In the genomic region with DNA sequence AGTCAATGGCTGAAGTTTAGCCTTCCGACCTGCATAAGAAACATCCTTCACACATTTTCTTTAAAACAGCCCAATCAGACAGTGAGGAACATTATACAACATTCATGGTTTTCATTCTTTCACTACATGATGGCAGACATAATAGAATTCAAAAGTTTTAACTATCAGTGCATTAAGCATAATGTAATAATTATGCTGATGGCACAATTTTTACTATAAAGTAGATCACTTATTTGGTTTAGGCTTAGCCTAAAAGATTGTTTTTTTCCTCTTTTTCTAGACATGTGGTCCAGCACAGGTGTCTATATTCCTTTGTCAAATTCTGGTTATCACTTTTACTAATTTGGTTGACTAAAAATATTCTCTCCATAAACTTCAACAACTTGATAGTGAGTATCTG, we compare ENCODE assay signal across 30 cellular contexts. TPM values are rescaled to one million over a fixed set of nuclear protein-coding genes. Genes with fewer than 3 reads are reported as not detected.
"Had no signal": no experiment of that assay in that cellular context is flagged by ENCODE, and none has a peak within 500 bp of the region (broad histone marks: within the 10 kb centered on the region; RNA-seq: fewer than 3 reads in every experiment).

No MANE protein-coding gene starts in this region.

- H3K9me3 ChIP-seq: gastrocnemius medialis, heart left ventricle had no signal

- H3K36me3 Mint-ChIP-seq: activated naive CD8-positive, alpha-beta T cell had no signal

- H3K36me3 ChIP-seq: brain microvascular endothelial cell, gastrocnemius medialis, heart left ventricle had no signal

- H3K27ac ChIP-seq: brain microvascular endothelial cell, coronary artery, dorsolateral prefrontal cortex, foreskin keratinocyte, gastrocnemius medialis, heart left ventricle had no signal

- H3K27ac Mint-ChIP-seq: activated CD8-positive, alpha-beta T cell treated with anti-CD3 and anti-CD28 coated beads for 36 hours; activated naive CD8-positive, alpha-beta T cell; activated T-helper 17 cell treated with anti-CD3 and anti-CD28 coated beads, Interleukin-2, amount 50 U/mL, for 72 hours; dendritic cell treated with granulocyte-macrophage colony-stimulating factor and Interleukin-4, amounts not matched to agents 40 ng/mL and 50 ng/mL, for 4 days; endodermal cell had no signal

- H3K27me3 ChIP-seq: brain microvascular endothelial cell, dorsolateral prefrontal cortex, foreskin keratinocyte, gastrocnemius medialis, heart left ventricle had no signal

- H3K4me1 Mint-ChIP-seq: activated T-helper 17 cell treated with anti-CD3 and anti-CD28 coated beads, Interleukin-2, amount 50 U/mL, for 72 hours; central memory CD8-positive, alpha-beta T cell had no signal

- H3K4me3 Mint-ChIP-seq: activated CD8-positive, alpha-beta T cell treated with anti-CD3 and anti-CD28 coated beads for 36 hours; activated naive CD8-positive, alpha-beta T cell; activated T-cell treated with anti-CD3 and anti-CD28 coated beads, Interleukin-2, amount 50 U/mL, for 4 hours; activated T-helper 17 cell treated with anti-CD3 and anti-CD28 coated beads, Interleukin-2, amount 50 U/mL, for 72 hours; central memory CD8-positive, alpha-beta T cell; dendritic cell treated with granulocyte-macrophage colony-stimulating factor and Interleukin-4, amounts not matched to agents 40 ng/mL and 50 ng/mL, for 4 days; endodermal cell had no signal

- H3K4me1 ChIP-seq: gastrocnemius medialis had no signal

- DNase-seq: activated CD4-positive, alpha-beta T cell treated with anti-CD3 and anti-CD28 coated beads for 1 hour; activated CD4-positive, alpha-beta T cell treated with anti-CD3 and anti-CD28 coated beads for 4 hours; activated CD4-positive, alpha-beta T cell treated with anti-CD3 and anti-CD28 coated beads, Interleukin-2, amount 50 U/mL, for 1 hour; activated CD4-positive, alpha-beta T cell treated with anti-CD3 and anti-CD28 coated beads, Interleukin-2, amount 50 U/mL, for 48 hours; activated CD8-positive, alpha-beta memory T cell treated with anti-CD3 and anti-CD28 coated beads for 24 hours; activated CD8-positive, alpha-beta T cell treated with anti-CD3 and anti-CD28 coated beads for 36 hours; activated effector memory CD4-positive, alpha-beta T cell treated with Interleukin-2 at 50 U/mL for 16 hours; activated gamma-delta T cell treated with Interleukin-2 at 50 U/mL for 16 hours; activated naive CD4-positive, alpha-beta T cell treated with anti-CD3 and anti-CD28 coated beads, Interleukin-2, amount 50 U/mL, for 16 hours; activated naive CD4-positive, alpha-beta T cell treated with Interleukin-2 at 50 U/mL for 16 hours; activated T-cell treated with anti-CD3 and anti-CD28 coated beads, Interleukin-2, amount 50 U/mL, for 4 hours; amniotic stem cell; anterior cingulate cortex; brain microvascular endothelial cell; dorsolateral prefrontal cortex; effector memory CD4-positive, alpha-beta T cell; endodermal cell; foreskin keratinocyte; gastrocnemius medialis; glutamatergic neuron; heart left ventricle; T-helper 2 cell had no signal

- H3K27me3 Mint-ChIP-seq: activated CD8-positive, alpha-beta T cell treated with anti-CD3 and anti-CD28 coated beads for 36 hours; activated naive CD8-positive, alpha-beta T cell; activated T-helper 17 cell treated with anti-CD3 and anti-CD28 coated beads, Interleukin-2, amount 50 U/mL, for 72 hours; dendritic cell treated with granulocyte-macrophage colony-stimulating factor and Interleukin-4, amounts not matched to agents 40 ng/mL and 50 ng/mL, for 4 days had no signal

- ATAC-seq: activated CD8-positive, alpha-beta T cell treated with anti-CD3 and anti-CD28 coated beads for 36 hours; activated T-cell treated with anti-CD3 and anti-CD28 coated beads, Interleukin-2, amount 50 U/mL, for 4 hours; activated T-helper 17 cell treated with anti-CD3 and anti-CD28 coated beads, Interleukin-2, amount 50 U/mL, for 72 hours; esophagus mucosa; foreskin keratinocyte; gastrocnemius medialis; heart left ventricle had no signal

- H3K9me3 Mint-ChIP-seq: activated CD8-positive, alpha-beta T cell treated with anti-CD3 and anti-CD28 coated beads for 36 hours; activated T-cell treated with anti-CD3 and anti-CD28 coated beads, Interleukin-2, amount 50 U/mL, for 4 hours; activated T-helper 17 cell treated with anti-CD3 and anti-CD28 coated beads, Interleukin-2, amount 50 U/mL, for 72 hours; central memory CD8-positive, alpha-beta T cell; dendritic cell treated with granulocyte-macrophage colony-stimulating factor and Interleukin-4, amounts not matched to agents 40 ng/mL and 50 ng/mL, for 4 days; endodermal cell had no signal

- H3K4me3 ChIP-seq: coronary artery, dorsolateral prefrontal cortex, gastrocnemius medialis, heart left ventricle had no signal

- FAIRE-seq: astrocyte, bronchial epithelial cell had no signal

RNA-seq across cellular contexts. Expression of gene EFNA5, which starts 46.5 kb away (rescaled TPM):
- total RNA-seq: activated CD8-positive, alpha-beta T cell treated with anti-CD3 and anti-CD28 coated beads for 36 hours; activated T-helper 17 cell treated with anti-CD3 and anti-CD28 coated beads, Interleukin-2, amount 50 U/mL, for 72 hours had no signal
